12 cellular contexts compared by ENCODE assay signal in the genomic region with DNA sequence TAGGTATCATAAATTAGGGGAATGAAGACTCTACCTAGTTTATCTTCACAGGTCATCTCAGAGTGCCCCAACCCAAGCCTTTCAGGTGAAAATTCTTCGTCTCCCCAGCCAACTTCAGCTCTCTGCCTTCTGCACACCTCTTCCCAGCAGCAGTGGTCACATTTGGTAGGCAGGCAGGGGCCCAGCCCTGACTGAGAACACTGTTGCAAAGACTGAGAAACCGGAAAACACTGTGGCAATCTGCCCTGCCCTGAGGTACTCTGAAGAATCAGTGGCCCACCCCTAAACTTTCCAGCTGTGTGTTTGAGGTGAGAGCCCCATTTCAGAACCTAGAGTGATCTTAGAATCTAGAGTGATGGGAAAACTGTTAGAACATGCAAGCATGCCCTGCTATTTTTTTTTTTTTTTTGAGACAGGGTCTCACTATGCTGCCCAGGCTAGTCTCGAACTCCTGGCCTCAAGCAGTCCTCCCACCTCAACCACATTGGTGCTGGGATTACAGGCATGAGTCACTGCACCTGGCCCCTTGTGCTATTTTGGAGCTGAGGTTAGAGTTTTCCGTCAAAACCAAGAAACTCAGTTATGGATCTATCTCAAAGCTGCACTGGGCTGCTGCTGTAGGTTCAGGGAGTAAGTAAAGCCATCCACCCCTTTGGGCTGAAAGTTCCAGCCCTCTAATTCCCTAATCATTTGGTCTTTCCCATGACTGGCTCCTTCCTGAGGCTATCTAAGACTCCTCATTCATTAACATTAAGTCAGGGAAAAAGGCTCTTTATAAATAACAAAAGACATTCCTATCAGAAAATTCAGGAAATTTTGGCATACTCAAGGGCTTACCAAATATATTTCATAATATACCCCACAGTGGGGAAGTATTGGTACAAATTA. TPM values are rescaled to one million over a fixed set of nuclear protein-coding genes. Genes with fewer than 3 reads are reported as not detected.
A peak's percentile ranks its signal among the peaks of the same experiment; 100 is the strongest.
DNase-seq lines count a peak whose midpoint lies in the region; ATAC-seq lines count a peak whose summit lies in the region.
"Had no signal": no experiment of that assay in that cellular context is flagged by ENCODE, and none has a peak within 500 bp of the region (broad histone marks: within the 10 kb centered on the region; RNA-seq: fewer than 3 reads in every experiment).

No MANE protein-coding gene starts in this region.

- H3K36me3 Mint-ChIP-seq in activated CD4-positive, alpha-beta T cell treated with anti-CD3 and anti-CD28 coated beads, Interleukin-2, amount 10 ng/mL, durations not matched to agents 24 days and 14 days (ENCODE audit: low read depth) = peaks cover 32% of the 10 kb centered on the region
- peaks cover 31% of the 10 kb centered on the region for H3K36me3 Mint-ChIP-seq in T-helper 2 cell treated with Interferon-gamma antibody and Interleukin-4, amounts not matched to agents 5 μg/mL and 100 μg/mL, for 36 hours (ENCODE audit: low read depth)

- no peak for ATAC-seq in stimulated activated naive CD8-positive, alpha-beta T cell treated with anti-CD3 and anti-CD28 coated beads, Interleukin-15, amount 100 ng/mL, for 72 hours
- ATAC-seq in HG02678 (IDR thresholded peaks at IDR 0.05; ENCODE audit: unreplicated experiment) = no peak

- DNase-seq in activated CD4-positive, alpha-beta T cell treated with anti-CD3 and anti-CD28 coated beads, Interleukin-2, amount 10 ng/mL, durations not matched to agents 24 days and 14 days = peak; percentile 71
- DNase-seq in activated CD4-positive, alpha-beta T cell treated with anti-CD3 and anti-CD28 coated beads for 4 hours = no peak
- no peak for DNase-seq in T-helper 2 cell treated with Interferon-gamma antibody and Interleukin-4, amounts not matched to agents 5 μg/mL and 100 μg/mL, for 36 hours (ENCODE audit: low spot score)
- DNase-seq in fibroblast of peridontal ligament (ENCODE audit: extremely low read depth) (peak; percentile 13), hippocampal formation (lab: John Stamatoyannopoulos, UW) (no peak), hypothalamus (lab: John Stamatoyannopoulos, UW) (no peak)
- no peak for DNase-seq in stimulated activated naive CD8-positive, alpha-beta T cell treated with anti-CD3 and anti-CD28 coated beads, Interleukin-15, amount 100 ng/mL, for 72 hours
- DNase-seq: NCI-H226, SJCRH30 had no signal

- peaks cover 43% of the 10 kb centered on the region for H3K4me1 Mint-ChIP-seq in activated CD4-positive, alpha-beta T cell treated with anti-CD3 and anti-CD28 coated beads, Interleukin-2, amount 10 ng/mL, durations not matched to agents 24 days and 14 days
- peaks cover 40% of the 10 kb centered on the region for H3K4me1 Mint-ChIP-seq in T-helper 2 cell treated with Interferon-gamma antibody and Interleukin-4, amounts not matched to agents 5 μg/mL and 100 μg/mL, for 36 hours (ENCODE audit: low read depth)
- H3K4me1 Mint-ChIP-seq in stimulated activated naive CD8-positive, alpha-beta T cell treated with anti-CD3 and anti-CD28 coated beads, Interleukin-15, amount 100 ng/mL, for 72 hours = peaks cover 60% of the 10 kb centered on the region

- H3K27ac Mint-ChIP-seq in activated CD4-positive, alpha-beta T cell treated with anti-CD3 and anti-CD28 coated beads, Interleukin-2, amount 10 ng/mL, durations not matched to agents 24 days and 14 days = peak overlapping the region; percentile 86
- H3K27ac Mint-ChIP-seq in T-helper 2 cell treated with Interferon-gamma antibody and Interleukin-4, amounts not matched to agents 5 μg/mL and 100 μg/mL, for 36 hours = peak overlapping the region; percentile 52
- peak overlapping the region; percentile 71 to 90 for H3K27ac Mint-ChIP-seq in stimulated activated naive CD8-positive, alpha-beta T cell treated with anti-CD3 and anti-CD28 coated beads, Interleukin-15, amount 100 ng/mL, for 72 hours

- intact Hi-C loops in activated CD4-positive, alpha-beta T cell treated with anti-CD3 and anti-CD28 coated beads, Interleukin-2, amount 10 ng/mL, durations not matched to agents 24 days and 14 days (cut with micrococcal nuclease) = loop anchor here (10.0 kb wide), 2 partner anchors 852 to 1118 kb away; a partner anchor contains a TSS

- H3K27me3 Mint-ChIP-seq in activated CD4-positive, alpha-beta T cell treated with anti-CD3 and anti-CD28 coated beads, Interleukin-2, amount 10 ng/mL, durations not matched to agents 24 days and 14 days = no peaks in the 10 kb centered on the region
- no peaks in the 10 kb centered on the region for H3K27me3 Mint-ChIP-seq in T-helper 2 cell treated with Interferon-gamma antibody and Interleukin-4, amounts not matched to agents 5 μg/mL and 100 μg/mL, for 36 hours (ENCODE audit: low read depth)
- no peaks in the 10 kb centered on the region for H3K27me3 Mint-ChIP-seq in stimulated activated naive CD8-positive, alpha-beta T cell treated with anti-CD3 and anti-CD28 coated beads, Interleukin-15, amount 100 ng/mL, for 72 hours

- H3K4me3 Mint-ChIP-seq in activated CD4-positive, alpha-beta T cell treated with anti-CD3 and anti-CD28 coated beads, Interleukin-2, amount 10 ng/mL, durations not matched to agents 24 days and 14 days = peak overlapping the region; percentile 68
- H3K4me3 Mint-ChIP-seq in T-helper 2 cell treated with Interferon-gamma antibody and Interleukin-4, amounts not matched to agents 5 μg/mL and 100 μg/mL, for 36 hours = peak overlapping the region; percentile 54
- H3K4me3 Mint-ChIP-seq in stimulated activated naive CD8-positive, alpha-beta T cell treated with anti-CD3 and anti-CD28 coated beads, Interleukin-15, amount 100 ng/mL, for 72 hours = peak overlapping the region; percentile 35 to 70

- no peaks in the 10 kb centered on the region for H3K9me3 Mint-ChIP-seq in activated CD4-positive, alpha-beta T cell treated with anti-CD3 and anti-CD28 coated beads, Interleukin-2, amount 10 ng/mL, durations not matched to agents 24 days and 14 days
- no peaks in the 10 kb centered on the region for H3K9me3 Mint-ChIP-seq in T-helper 2 cell treated with Interferon-gamma antibody and Interleukin-4, amounts not matched to agents 5 μg/mL and 100 μg/mL, for 36 hours
- H3K9me3 Mint-ChIP-seq in stimulated activated naive CD8-positive, alpha-beta T cell treated with anti-CD3 and anti-CD28 coated beads, Interleukin-15, amount 100 ng/mL, for 72 hours = no peaks in the 10 kb centered on the region

RNA-seq across cellular contexts. Expression of a gene that starts 1.7 kb away (rescaled TPM):
- 1,753 and 1,772 TPM in 2 replicates for total RNA-seq in activated CD4-positive, alpha-beta T cell treated with anti-CD3 and anti-CD28 coated beads, Interleukin-2, amount 10 ng/mL, durations not matched to agents 24 days and 14 days

RNA-seq across cellular contexts. Expression of a gene that starts 19.4 kb away (rescaled TPM):
- total RNA-seq in activated CD4-positive, alpha-beta T cell treated with anti-CD3 and anti-CD28 coated beads, Interleukin-2, amount 10 ng/mL, durations not matched to agents 24 days and 14 days = 0.64 TPM in 1 of 2 replicates, not detected in the other
- total RNA-seq: A673, dermis microvascular lymphatic vessel endothelial cell, SJCRH30 had no signal

Comparison
In these comparisons a context has a peak if more than half of its experiments do, and no peak if none do; other contexts are left out.
1. DNase-seq: peak in activated CD4-positive, alpha-beta T cell treated with anti-CD3 and anti-CD28 coated beads, Interleukin-2, amount 10 ng/mL, durations not matched to agents 24 days and 14 days (single experiment) and fibroblast of peridontal ligament (single experiment); none in activated CD4-positive, alpha-beta T cell treated with anti-CD3 and anti-CD28 coated beads for 4 hours (0 of 2), T-helper 2 cell treated with Interferon-gamma antibody and Interleukin-4, amounts not matched to agents 5 μg/mL and 100 μg/mL, for 36 hours (single experiment), stimulated activated naive CD8-positive, alpha-beta T cell treated with anti-CD3 and anti-CD28 coated beads, Interleukin-15, amount 100 ng/mL, for 72 hours (0 of 2), hippocampal formation (0 of 2) and hypothalamus (0 of 51).
2. Peak in every context shown above with its lines, with median percentiles within 50 percentile points of each other: H3K27ac Mint-ChIP-seq and H3K4me3 Mint-ChIP-seq.